In genomic region chr17:27247071-27247957, GRCh38 we compare ENCODE assay signal across 8 cellular contexts. TPM values are rescaled to one million over a fixed set of nuclear protein-coding genes. Genes with fewer than 3 reads are reported as not detected.
DNase-seq lines count a peak whose midpoint lies in the region; ATAC-seq and TF ChIP-seq lines count a peak whose summit lies in the region.

No MANE protein-coding gene starts in this region.

- H3K4me3 ChIP-seq in RWPE2 (ENCODE audit: severe bottlenecking): no peak overlapping the region
- no peak overlapping the region for H3K4me3 ChIP-seq in fibroblast of the aortic adventitia (ENCODE audit: low read depth, low read length)
- peak overlapping the region; percentile 10 for H3K4me3 ChIP-seq in rectal smooth muscle tissue (ENCODE audit: low read length)

- TF ChIP-seq CTCF in RWPE2 (IDR thresholded peaks at IDR 0.05; ENCODE audit: poor library complexity, severe bottlenecking) (no peak), fibroblast of the aortic adventitia (IDR thresholded peaks at IDR 0.05; ENCODE audit: insufficient read depth, low read length) (no peak)

- H3K4me1 ChIP-seq in RWPE2 (ENCODE audit: insufficient read depth, poor library complexity, severe bottlenecking): peaks cover 38% of the 10 kb centered on the region
- H3K4me1 ChIP-seq in rectal smooth muscle tissue (ENCODE audit: control insufficient read depth, insufficient read depth, low read length): peaks cover 27% of the 10 kb centered on the region

- H3K9me3 ChIP-seq in RWPE2 (ENCODE audit: severe bottlenecking): no peaks in the 10 kb centered on the region

- peak; percentile 36 for ATAC-seq in RWPE2 (ENCODE audit: low read depth)

- H3K9ac ChIP-seq in rectal smooth muscle tissue (ENCODE audit: low read length): peak overlapping the region; percentile 34

- H3K36me3 ChIP-seq in RWPE2 (ENCODE audit: low read depth) (no peaks in the 10 kb centered on the region), rectal smooth muscle tissue (ENCODE audit: control insufficient read depth, insufficient read depth, low read length) (no peaks in the 10 kb centered on the region)

- H3K27me3 ChIP-seq in RWPE2 (ENCODE audit: insufficient read depth, poor library complexity, severe bottlenecking) (no peaks in the 10 kb centered on the region), rectal smooth muscle tissue (ENCODE audit: control insufficient read depth, insufficient read depth, low read length) (no peaks in the 10 kb centered on the region)

- DNase-seq in ELR (ENCODE audit: low read depth) (peak; percentile 33), RWPE2 (ENCODE audit: low spot score) (no peak), fibroblast of the aortic adventitia (ENCODE audit: low read depth) (peak; percentile 40), NCI-H2227 (lab: John Stamatoyannopoulos, UW; ENCODE audit: unreplicated experiment) (no peak), NCI-H526 (lab: John Stamatoyannopoulos, UW) (no peak), NCI-H82 treated with DMSO at 0.1 percent for 48 hours (lab: John Stamatoyannopoulos, UW; ENCODE audit: unreplicated experiment) (no peak), SK-N-DZ (ENCODE audit: low spot score) (no peak)

- H3K27ac ChIP-seq in RWPE2 (ENCODE audit: poor library complexity, severe bottlenecking) (no peak overlapping the region), rectal smooth muscle tissue (ENCODE audit: low read depth, low read length) (peak overlapping the region; percentile 60)

RNA-seq across cellular contexts. Expression of gene WSB1, which starts 46.6 kb away (rescaled TPM):
- total RNA-seq in fibroblast of the aortic adventitia (ENCODE audit: low replicate concordance): 99.0 and 177 TPM in 2 replicates
- 144 and 167 TPM in 2 replicates for polyA plus RNA-seq in SK-N-DZ (2014; cell fraction: cytosol; rRNA removed)
- polyA plus RNA-seq in SK-N-DZ (2014; cell fraction: nucleus; rRNA removed): 401 and 428 TPM in 2 replicates

Comparison
In these comparisons a context has a peak if more than half of its experiments do, and no peak if none do; other contexts are left out.
1. DNase-seq: peak in ELR (single experiment) and fibroblast of the aortic adventitia (single experiment); none in RWPE2 (single experiment), NCI-H2227 (single experiment), NCI-H526 (0 of 2), NCI-H82 treated with DMSO at 0.1 percent for 48 hours (single experiment) and SK-N-DZ (single experiment).